In the genomic region with DNA sequence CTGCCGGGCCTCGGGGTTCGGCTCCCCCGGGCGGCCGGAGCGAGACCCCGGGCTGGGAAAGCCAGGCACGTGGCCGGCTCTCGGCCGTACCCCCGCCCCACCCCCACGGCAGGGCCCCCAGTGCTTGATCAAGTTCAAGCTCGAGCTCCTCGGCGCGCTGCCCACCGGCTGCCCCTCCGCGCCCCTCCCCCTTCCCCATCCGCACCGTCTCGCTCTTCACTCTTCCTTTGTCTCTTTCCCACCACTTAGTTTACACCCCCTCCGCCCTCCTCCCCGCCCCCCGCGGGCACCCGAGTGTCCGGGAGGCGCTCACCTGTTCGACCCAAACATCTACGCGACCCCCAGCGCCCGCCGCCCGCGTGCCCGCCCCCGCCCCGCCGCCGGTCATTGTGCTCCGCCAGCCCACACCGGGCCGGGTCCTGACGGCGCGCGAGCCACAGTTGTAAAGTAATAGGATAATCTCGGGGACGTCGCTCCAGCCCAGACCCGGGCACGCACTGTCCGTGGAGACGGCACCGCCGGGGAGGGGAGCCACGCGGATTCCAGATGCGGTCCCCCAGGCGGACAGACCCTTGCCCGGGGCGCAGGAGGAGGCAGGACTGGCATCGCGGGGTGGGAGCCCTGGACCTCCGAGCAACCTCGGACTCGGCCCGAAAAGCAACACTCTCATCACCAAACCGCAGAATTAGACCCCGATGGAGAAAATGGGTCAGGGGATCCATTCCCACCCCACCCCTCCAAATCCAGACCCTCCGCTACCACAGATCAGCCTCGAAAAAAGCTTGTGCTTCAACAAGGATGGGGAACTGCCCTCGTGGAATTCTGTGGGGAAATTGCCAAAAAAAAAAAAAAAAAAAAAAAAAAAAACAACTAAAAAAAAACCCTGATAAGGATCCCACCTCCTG, we compare ENCODE assay signal across 1 cellular context.
A peak's percentile ranks its signal among the peaks of the same experiment; 100 is the strongest.
TF ChIP-seq lines count a peak whose summit lies in the region.

No MANE protein-coding gene starts in this region.

TF ChIP-seq in HepG2, 621 proteins besides CTCF, POLR2A, EP300 and RAD21 (continued from another document and continues in another):
- TF ChIP-seq, protein P1, sequence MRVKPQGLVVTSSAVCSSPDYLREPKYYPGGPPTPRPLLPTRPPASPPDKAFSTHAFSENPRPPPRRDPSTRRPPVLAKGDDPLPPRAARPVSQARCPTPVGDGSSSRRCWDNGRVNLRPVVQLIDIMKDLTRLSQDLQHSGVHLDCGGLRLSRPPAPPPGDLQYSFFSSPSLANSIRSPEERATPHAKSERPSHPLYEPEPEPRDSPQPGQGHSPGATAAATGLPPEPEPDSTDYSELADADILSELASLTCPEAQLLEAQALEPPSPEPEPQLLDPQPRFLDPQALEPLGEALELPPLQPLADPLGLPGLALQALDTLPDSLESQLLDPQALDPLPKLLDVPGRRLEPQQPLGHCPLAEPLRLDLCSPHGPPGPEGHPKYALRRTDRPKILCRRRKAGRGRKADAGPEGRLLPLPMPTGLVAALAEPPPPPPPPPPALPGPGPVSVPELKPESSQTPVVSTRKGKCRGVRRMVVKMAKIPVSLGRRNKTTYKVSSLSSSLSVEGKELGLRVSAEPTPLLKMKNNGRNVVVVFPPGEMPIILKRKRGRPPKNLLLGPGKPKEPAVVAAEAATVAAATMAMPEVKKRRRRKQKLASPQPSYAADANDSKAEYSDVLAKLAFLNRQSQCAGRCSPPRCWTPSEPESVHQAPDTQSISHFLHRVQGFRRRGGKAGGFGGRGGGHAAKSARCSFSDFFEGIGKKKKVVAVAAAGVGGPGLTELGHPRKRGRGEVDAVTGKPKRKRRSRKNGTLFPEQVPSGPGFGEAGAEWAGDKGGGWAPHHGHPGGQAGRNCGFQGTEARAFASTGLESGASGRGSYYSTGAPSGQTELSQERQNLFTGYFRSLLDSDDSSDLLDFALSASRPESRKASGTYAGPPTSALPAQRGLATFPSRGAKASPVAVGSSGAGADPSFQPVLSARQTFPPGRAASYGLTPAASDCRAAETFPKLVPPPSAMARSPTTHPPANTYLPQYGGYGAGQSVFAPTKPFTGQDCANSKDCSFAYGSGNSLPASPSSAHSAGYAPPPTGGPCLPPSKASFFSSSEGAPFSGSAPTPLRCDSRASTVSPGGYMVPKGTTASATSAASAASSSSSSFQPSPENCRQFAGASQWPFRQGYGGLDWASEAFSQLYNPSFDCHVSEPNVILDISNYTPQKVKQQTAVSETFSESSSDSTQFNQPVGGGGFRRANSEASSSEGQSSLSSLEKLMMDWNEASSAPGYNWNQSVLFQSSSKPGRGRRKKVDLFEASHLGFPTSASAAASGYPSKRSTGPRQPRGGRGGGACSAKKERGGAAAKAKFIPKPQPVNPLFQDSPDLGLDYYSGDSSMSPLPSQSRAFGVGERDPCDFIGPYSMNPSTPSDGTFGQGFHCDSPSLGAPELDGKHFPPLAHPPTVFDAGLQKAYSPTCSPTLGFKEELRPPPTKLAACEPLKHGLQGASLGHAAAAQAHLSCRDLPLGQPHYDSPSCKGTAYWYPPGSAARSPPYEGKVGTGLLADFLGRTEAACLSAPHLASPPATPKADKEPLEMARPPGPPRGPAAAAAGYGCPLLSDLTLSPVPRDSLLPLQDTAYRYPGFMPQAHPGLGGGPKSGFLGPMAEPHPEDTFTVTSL (CRISPR knock-in tag; IDR thresholded peaks at IDR 0.05; ENCODE audit: borderline replicate concordance) = no peak; the same call in 1 of the 2 replicates
- TF ChIP-seq SRY (CRISPR knock-in tag; IDR thresholded peaks at IDR 0.05) (no peak; the same call in 1 of the 2 replicates), MAFK (conservative IDR thresholded peaks at IDR 0.05 in 1 of 2, IDR thresholded peaks at IDR 0.05 in 1 of 2; ENCODE audit: low read length in 2 of 2) (no peak), JUNB (CRISPR knock-in tag; IDR thresholded peaks at IDR 0.05; ENCODE audit: borderline replicate concordance) (no peak), ZNF160 (CRISPR knock-in tag; IDR thresholded peaks at IDR 0.05) (no peak), HDAC2 (CRISPR knock-in tag; IDR thresholded peaks at IDR 0.05) (0 out of 2 replicates have a peak, but pooled peaks have one; percentile 0), ZNF546 (CRISPR knock-in tag; conservative IDR thresholded peaks at IDR 0.05) (no peak), MZF1 (CRISPR knock-in tag; IDR thresholded peaks at IDR 0.05; ENCODE audit: borderline replicate concordance) (no peak), ARID2 (CRISPR knock-in tag; IDR thresholded peaks at IDR 0.05; ENCODE audit: borderline replicate concordance) (no peak), SOX6 (IDR thresholded peaks at IDR 0.05) (no peak), SOX6 (CRISPR knock-in tag; IDR thresholded peaks at IDR 0.05) (no peak; the same call in 1 of the 2 replicates), ADNP (CRISPR knock-in tag; IDR thresholded peaks at IDR 0.05) (no peak), GPN1 (CRISPR knock-in tag; IDR thresholded peaks at IDR 0.05; ENCODE audit: borderline replicate concordance) (0 out of 2 replicates have a peak, but pooled peaks have one; percentile 10), EHMT2 (IDR thresholded peaks at IDR 0.05; ENCODE audit: borderline replicate concordance, low read depth, low read length) (no peak), NFYB (CRISPR knock-in tag; IDR thresholded peaks at IDR 0.05) (no peak), RXRA (CRISPR knock-in tag; IDR thresholded peaks at IDR 0.05) (peak; percentile 27; the same call in 1 of the 2 replicates), NFRKB (IDR thresholded peaks at IDR 0.05) (no peak), MAFF (IDR thresholded peaks at IDR 0.05; ENCODE audit: low read depth, low read length) (no peak), PCBP1 (IDR thresholded peaks at IDR 0.05; ENCODE audit: borderline replicate concordance, low read depth, low read length) (no peak), ZNF816 (CRISPR knock-in tag; IDR thresholded peaks at IDR 0.05; ENCODE audit: borderline replicate concordance) (no peak), ZNF589 (CRISPR knock-in tag; conservative IDR thresholded peaks at IDR 0.05) (no peak), ZNF83 (CRISPR knock-in tag; IDR thresholded peaks at IDR 0.05; ENCODE audit: borderline replicate concordance) (peak; percentile 86; the same call in 1 of the 2 replicates), EZH2 (conservative IDR thresholded peaks at IDR 0.05; ENCODE audit: low read depth, low read length) (no peak), ZNF567 (CRISPR knock-in tag; IDR thresholded peaks at IDR 0.05; ENCODE audit: borderline replicate concordance) (no peak), ZNF746 (CRISPR knock-in tag; IDR thresholded peaks at IDR 0.05) (no peak; the same call in none of the 2 replicates), FOXO1 (CRISPR knock-in tag; IDR thresholded peaks at IDR 0.05) (no peak; the same call in 1 of the 2 replicates)
- TF ChIP-seq, protein P2, sequence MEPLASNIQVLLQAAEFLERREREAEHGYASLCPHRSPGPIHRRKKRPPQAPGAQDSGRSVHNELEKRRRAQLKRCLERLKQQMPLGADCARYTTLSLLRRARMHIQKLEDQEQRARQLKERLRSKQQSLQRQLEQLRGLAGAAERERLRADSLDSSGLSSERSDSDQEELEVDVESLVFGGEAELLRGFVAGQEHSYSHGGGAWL (CRISPR knock-in tag; IDR thresholded peaks at IDR 0.05) = 0 out of 2 replicates have a peak, but pooled peaks have one; percentile 13
- TF ChIP-seq, protein P3, sequence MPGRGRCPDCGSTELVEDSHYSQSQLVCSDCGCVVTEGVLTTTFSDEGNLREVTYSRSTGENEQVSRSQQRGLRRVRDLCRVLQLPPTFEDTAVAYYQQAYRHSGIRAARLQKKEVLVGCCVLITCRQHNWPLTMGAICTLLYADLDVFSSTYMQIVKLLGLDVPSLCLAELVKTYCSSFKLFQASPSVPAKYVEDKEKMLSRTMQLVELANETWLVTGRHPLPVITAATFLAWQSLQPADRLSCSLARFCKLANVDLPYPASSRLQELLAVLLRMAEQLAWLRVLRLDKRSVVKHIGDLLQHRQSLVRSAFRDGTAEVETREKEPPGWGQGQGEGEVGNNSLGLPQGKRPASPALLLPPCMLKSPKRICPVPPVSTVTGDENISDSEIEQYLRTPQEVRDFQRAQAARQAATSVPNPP (CRISPR knock-in tag; IDR thresholded peaks at IDR 0.05) = no peak
- TF ChIP-seq, protein P4, sequence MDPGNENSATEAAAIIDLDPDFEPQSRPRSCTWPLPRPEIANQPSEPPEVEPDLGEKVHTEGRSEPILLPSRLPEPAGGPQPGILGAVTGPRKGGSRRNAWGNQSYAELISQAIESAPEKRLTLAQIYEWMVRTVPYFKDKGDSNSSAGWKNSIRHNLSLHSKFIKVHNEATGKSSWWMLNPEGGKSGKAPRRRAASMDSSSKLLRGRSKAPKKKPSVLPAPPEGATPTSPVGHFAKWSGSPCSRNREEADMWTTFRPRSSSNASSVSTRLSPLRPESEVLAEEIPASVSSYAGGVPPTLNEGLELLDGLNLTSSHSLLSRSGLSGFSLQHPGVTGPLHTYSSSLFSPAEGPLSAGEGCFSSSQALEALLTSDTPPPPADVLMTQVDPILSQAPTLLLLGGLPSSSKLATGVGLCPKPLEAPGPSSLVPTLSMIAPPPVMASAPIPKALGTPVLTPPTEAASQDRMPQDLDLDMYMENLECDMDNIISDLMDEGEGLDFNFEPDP (CRISPR knock-in tag; conservative IDR thresholded peaks at IDR 0.05) = no peak
- TF ChIP-seq, protein P5, sequence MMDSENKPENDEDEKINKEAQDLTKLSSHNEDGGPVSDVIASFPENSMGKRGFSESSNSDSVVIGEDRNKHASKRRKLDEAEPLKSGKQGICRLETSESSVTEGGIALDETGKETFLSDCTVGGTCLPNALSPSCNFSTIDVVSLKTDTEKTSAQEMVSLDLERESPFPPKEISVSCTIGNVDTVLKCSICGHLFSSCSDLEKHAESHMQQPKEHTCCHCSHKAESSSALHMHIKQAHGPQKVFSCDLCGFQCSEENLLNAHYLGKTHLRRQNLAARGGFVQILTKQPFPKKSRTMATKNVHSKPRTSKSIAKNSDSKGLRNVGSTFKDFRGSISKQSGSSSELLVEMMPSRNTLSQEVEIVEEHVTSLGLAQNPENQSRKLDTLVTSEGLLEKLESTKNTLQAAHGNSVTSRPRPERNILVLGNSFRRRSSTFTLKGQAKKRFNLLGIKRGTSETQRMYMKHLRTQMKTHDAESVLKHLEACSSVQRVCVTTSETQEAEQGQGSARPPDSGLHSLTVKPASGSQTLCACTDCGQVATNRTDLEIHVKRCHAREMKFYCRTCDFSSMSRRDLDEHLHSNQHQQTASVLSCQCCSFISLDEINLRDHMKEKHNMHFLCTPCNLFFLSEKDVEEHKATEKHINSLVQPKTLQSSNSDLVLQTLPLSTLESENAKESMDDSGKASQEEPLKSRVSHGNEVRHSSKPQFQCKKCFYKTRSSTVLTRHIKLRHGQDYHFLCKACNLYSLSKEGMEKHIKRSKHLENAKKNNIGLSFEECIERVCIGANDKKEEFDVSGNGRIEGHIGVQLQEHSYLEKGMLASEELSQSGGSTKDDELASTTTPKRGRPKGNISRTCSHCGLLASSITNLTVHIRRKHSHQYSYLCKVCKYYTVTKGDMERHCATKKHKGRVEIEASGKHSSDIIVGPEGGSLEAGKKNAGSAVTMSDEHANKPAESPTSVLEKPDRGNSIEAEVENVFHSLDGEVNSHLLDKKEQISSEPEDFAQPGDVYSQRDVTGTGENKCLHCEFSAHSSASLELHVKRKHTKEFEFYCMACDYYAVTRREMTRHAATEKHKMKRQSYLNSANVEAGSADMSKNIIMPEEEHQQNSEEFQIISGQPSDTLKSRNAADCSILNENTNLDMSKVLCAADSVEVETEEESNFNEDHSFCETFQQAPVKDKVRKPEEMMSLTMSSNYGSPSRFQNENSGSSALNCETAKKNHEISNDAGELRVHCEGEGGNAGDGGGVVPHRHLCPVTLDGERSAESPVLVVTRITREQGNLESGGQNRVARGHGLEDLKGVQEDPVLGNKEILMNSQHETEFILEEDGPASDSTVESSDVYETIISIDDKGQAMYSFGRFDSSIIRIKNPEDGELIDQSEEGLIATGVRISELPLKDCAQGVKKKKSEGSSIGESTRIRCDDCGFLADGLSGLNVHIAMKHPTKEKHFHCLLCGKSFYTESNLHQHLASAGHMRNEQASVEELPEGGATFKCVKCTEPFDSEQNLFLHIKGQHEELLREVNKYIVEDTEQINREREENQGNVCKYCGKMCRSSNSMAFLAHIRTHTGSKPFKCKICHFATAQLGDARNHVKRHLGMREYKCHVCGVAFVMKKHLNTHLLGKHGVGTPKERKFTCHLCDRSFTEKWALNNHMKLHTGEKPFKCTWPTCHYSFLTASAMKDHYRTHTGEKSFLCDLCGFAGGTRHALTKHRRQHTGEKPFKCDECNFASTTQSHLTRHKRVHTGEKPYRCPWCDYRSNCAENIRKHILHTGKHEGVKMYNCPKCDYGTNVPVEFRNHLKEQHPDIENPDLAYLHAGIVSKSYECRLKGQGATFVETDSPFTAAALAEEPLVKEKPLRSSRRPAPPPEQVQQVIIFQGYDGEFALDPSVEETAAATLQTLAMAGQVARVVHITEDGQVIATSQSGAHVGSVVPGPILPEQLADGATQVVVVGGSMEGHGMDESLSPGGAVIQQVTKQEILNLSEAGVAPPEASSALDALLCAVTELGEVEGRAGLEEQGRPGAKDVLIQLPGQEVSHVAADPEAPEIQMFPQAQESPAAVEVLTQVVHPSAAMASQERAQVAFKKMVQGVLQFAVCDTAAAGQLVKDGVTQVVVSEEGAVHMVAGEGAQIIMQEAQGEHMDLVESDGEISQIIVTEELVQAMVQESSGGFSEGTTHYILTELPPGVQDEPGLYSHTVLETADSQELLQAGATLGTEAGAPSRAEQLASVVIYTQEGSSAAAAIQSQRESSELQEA (CRISPR knock-in tag; IDR thresholded peaks at IDR 0.05; ENCODE audit: not compliant biosample characterization) = no peak
- TF ChIP-seq, protein P6, sequence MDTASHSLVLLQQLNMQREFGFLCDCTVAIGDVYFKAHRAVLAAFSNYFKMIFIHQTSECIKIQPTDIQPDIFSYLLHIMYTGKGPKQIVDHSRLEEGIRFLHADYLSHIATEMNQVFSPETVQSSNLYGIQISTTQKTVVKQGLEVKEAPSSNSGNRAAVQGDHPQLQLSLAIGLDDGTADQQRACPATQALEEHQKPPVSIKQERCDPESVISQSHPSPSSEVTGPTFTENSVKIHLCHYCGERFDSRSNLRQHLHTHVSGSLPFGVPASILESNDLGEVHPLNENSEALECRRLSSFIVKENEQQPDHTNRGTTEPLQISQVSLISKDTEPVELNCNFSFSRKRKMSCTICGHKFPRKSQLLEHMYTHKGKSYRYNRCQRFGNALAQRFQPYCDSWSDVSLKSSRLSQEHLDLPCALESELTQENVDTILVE (CRISPR knock-in tag; IDR thresholded peaks at IDR 0.05) = no peak; the same call in 1 of the 2 replicates
- TF ChIP-seq, protein P7, sequence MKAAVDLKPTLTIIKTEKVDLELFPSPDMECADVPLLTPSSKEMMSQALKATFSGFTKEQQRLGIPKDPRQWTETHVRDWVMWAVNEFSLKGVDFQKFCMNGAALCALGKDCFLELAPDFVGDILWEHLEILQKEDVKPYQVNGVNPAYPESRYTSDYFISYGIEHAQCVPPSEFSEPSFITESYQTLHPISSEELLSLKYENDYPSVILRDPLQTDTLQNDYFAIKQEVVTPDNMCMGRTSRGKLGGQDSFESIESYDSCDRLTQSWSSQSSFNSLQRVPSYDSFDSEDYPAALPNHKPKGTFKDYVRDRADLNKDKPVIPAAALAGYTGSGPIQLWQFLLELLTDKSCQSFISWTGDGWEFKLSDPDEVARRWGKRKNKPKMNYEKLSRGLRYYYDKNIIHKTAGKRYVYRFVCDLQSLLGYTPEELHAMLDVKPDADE (CRISPR knock-in tag; IDR thresholded peaks at IDR 0.05) = peak; percentile 78; the same call in 1 of the 2 replicates
